In genomic region chr1:177185209-177185608, GRCh38 we compare ENCODE assay signal across 10 cellular contexts. TPM values are rescaled to one million over a fixed set of nuclear protein-coding genes. Genes with fewer than 3 reads are reported as not detected.
DNase-seq lines count a peak whose midpoint lies in the region; ATAC-seq, FAIRE-seq and TF ChIP-seq lines count a peak whose summit lies in the region.
"Had no signal": no experiment of that assay in that cellular context is flagged by ENCODE, and none has a peak within 500 bp of the region (broad histone marks: within the 10 kb centered on the region; RNA-seq: fewer than 3 reads in every experiment).

No MANE protein-coding gene starts in this region.

- no peak overlapping the region for H4K5ac ChIP-seq in H1 (ENCODE audit: insufficient read length, low read depth, low read length)

- H4K20me1 ChIP-seq in MM.1S (ENCODE audit: insufficient read depth, low read length) (no peaks in the 10 kb centered on the region), H1 (replicated peaks in 1 of 2; ENCODE audit: control insufficient read depth in 1 of 2, insufficient read depth in 2 of 2, low read length in 2 of 2) (no peaks in the 10 kb centered on the region)

- H3K36me3 ChIP-seq in MM.1S (replicated peaks; ENCODE audit: insufficient read depth, low read length) = no peaks in the 10 kb centered on the region
- H3K36me3 ChIP-seq in H1 (ENCODE audit: control insufficient read depth in 2 of 4, insufficient read depth in 4 of 4, low read length in 3 of 4) = no peaks in the 10 kb centered on the region

- H3K4ac ChIP-seq in H1 (replicated peaks; ENCODE audit: insufficient read length, low read depth, low read length) = no peak overlapping the region

- no peak overlapping the region for H3K27ac Mint-ChIP-seq in osteocyte (ENCODE audit: unreplicated experiment)

- no peak overlapping the region for H3K56ac ChIP-seq in H1 (replicated peaks; ENCODE audit: insufficient read length, low read depth, low read length)

- no peak overlapping the region for H3K4me3 Mint-ChIP-seq in osteocyte (ENCODE audit: unreplicated experiment)

- H2BK120ac ChIP-seq in H1 (replicated peaks; ENCODE audit: low read depth, low read length) = no peak overlapping the region

- peaks cover 8% of the 10 kb centered on the region for H3K4me1 Mint-ChIP-seq in osteocyte (ENCODE audit: unreplicated experiment)

- POLR2A ChIA-PET in H1 (lab: Charles Lee; ENCODE audit: partially characterized antibody) = no interaction called here

- no peak overlapping the region for H4K8ac ChIP-seq in H1 (ENCODE audit: extremely low read depth, insufficient read depth, low read length)

- no peaks in the 10 kb centered on the region for H3K9me2 ChIP-seq in MM.1S (replicated peaks; ENCODE audit: insufficient read depth, low read length)

- ATAC-seq in HG02642 (IDR thresholded peaks at IDR 0.05; ENCODE audit: poor library complexity, unreplicated experiment) (no peak), GM19467 (IDR thresholded peaks at IDR 0.05; ENCODE audit: unreplicated experiment) (no peak)

- H3K4me1 ChIP-seq in MM.1S (ENCODE audit: low read length) (peaks cover 10% of the 10 kb centered on the region; the same call in 1 of the 2 replicates), H1 (replicated peaks in 1 of 4; ENCODE audit: control insufficient read depth in 3 of 4, insufficient read depth in 4 of 4, low read length in 3 of 4) (peaks cover 0 to 6% (median 2%) of the 10 kb centered on the region in 4 experiments; a peak in 4 of 7 replicates)

- FAIRE-seq in G401.6 (lab: Jason Lieb, UNC) (peak; percentile 31), H1 (lab: Jason Lieb, UNC) (no peak)

- WGBS in H1 (ENCODE audit: extremely low coverage in 1 of 2, insufficient coverage in 1 of 2, insufficient read length in 1 of 2, insufficient replicate concordance in 2 of 2, low coverage in 1 of 2, low lambda C conversion rate in 2 of 2, missing lambda C conversion rate in 1 of 2), 2 experiments = 77% methylated on average over 5 of the region's 5 CpGs; no CpG with 5 or more reads in 1 of the 2 experiments

- CTCF ChIA-PET in H1 (lab: Charles Lee; ENCODE audit: partially characterized antibody) = interaction anchor here (0.7 to 5.3 kb wide), 12 partner anchors 22 to 288 kb away, joined by 3 to 70 read pairs (median 3); no protein-coding TSS in a partner anchor

- H3K27me3 ChIP-seq in MM.1S (replicated peaks; ENCODE audit: insufficient read depth, low read length) (no peaks in the 10 kb centered on the region), H1 (replicated peaks in 1 of 4; ENCODE audit: control insufficient read depth in 3 of 4, extremely low read depth in 1 of 4, insufficient read depth in 3 of 4, low read length in 3 of 4) (peaks cover 2 to 13% (median 9%) of the 10 kb centered on the region in 4 experiments; a peak in 5 of 7 replicates)

- no peak for TF ChIP-seq POLR2A in H1 (IDR thresholded peaks at IDR 0.05; ENCODE audit: control extremely low read depth in 1 of 2, low read depth in 2 of 2, low read length in 2 of 2)

- no peak overlapping the region for H4K91ac ChIP-seq in H1 (replicated peaks; ENCODE audit: insufficient read length, low read length)

- H3K14ac ChIP-seq in H1 (ENCODE audit: insufficient read length) = no peak overlapping the region

- peaks cover 5% of the 10 kb centered on the region for H3K9me3 Mint-ChIP-seq in osteocyte (ENCODE audit: unreplicated experiment)

- H3K9ac ChIP-seq in MM.1S (ENCODE audit: low read length) = no peak overlapping the region
- H3K9ac ChIP-seq in H1 (replicated peaks in 1 of 4; ENCODE audit: extremely low read depth in 1 of 4, low read depth in 3 of 4, low read length in 3 of 4) = no peak overlapping the region

- peaks cover 8% of the 10 kb centered on the region; the same call in 1 of the 2 replicates for H3K23me2 ChIP-seq in H1 (ENCODE audit: low read depth, low read length)

- no peak overlapping the region for H3K23ac ChIP-seq in H1 (ENCODE audit: insufficient read length)

- no peak overlapping the region for H2BK20ac ChIP-seq in H1 (ENCODE audit: low read length)

- H2BK12ac ChIP-seq in H1 (ENCODE audit: low read depth, low read length) = no peak overlapping the region

- no peak overlapping the region for H2BK5ac ChIP-seq in H1 (ENCODE audit: low read depth, low read length)

- H3K27ac ChIP-seq in MM.1S (ENCODE audit: low read length) (no peak overlapping the region), H1 (ENCODE audit: low read depth, low read length) (no peak overlapping the region)
- H3K27ac ChIP-seq: skin epidermis had no signal

- DNase-seq in MM.1S = no peak
- peak in 1 of 2 experiments; percentile 58 for DNase-seq in H1 (ENCODE audit: low read depth in 1 of 2, low spot score in 2 of 2)
- no peak for DNase-seq in osteocyte (ENCODE audit: extremely low spot score, unreplicated experiment)
- DNase-seq in GM19240 (ENCODE audit: insufficient read length, low spot score) = no peak

- H2AK5ac ChIP-seq in H1 (ENCODE audit: low read depth, low read length) = no peak overlapping the region

- H3K9me3 ChIP-seq in MM.1S (replicated peaks; ENCODE audit: insufficient read depth, low read length) (no peaks in the 10 kb centered on the region), H1 (ENCODE audit: insufficient read depth in 2 of 2, low read depth in 1 of 2, low read length in 1 of 2) (no peaks in the 10 kb centered on the region)

- TF ChIP-seq CTCF in MM.1S (IDR thresholded peaks at IDR 0.05; ENCODE audit: low read length) (peak; percentile 55), H1 (IDR thresholded peaks at IDR 0.05; ENCODE audit: control extremely low read depth in 1 of 3, insufficient read depth in 1 of 3, low read depth in 1 of 3, low read length in 3 of 3) (peak in 1 of 3 experiments; percentile 53; a peak in 2 of 4 replicates), osteocyte (IDR thresholded peaks at IDR 0.05) (peak; percentile 27)

- H3K79me2 ChIP-seq in MM.1S (ENCODE audit: low read length) = no peaks in the 10 kb centered on the region
- H3K79me2 ChIP-seq in H1 (ENCODE audit: control insufficient read depth in 1 of 2, insufficient read depth in 2 of 2, low read length in 2 of 2) = no peaks in the 10 kb centered on the region

- H3K79me1 ChIP-seq in H1 (ENCODE audit: low read depth, low read length) = no peaks in the 10 kb centered on the region

- H3K36me3 Mint-ChIP-seq in osteocyte (ENCODE audit: unreplicated experiment) = no peaks in the 10 kb centered on the region

- no peaks in the 10 kb centered on the region for H3F3A ChIP-seq in MM.1S (ENCODE audit: insufficient read depth, low read length)

- H2BK15ac ChIP-seq in H1 (ENCODE audit: low read length) = no peak overlapping the region

- TF ChIP-seq EP300 in H1 (IDR thresholded peaks at IDR 0.05; ENCODE audit: borderline replicate concordance in 1 of 2, low read depth in 2 of 2, low read length in 2 of 2) = no peak

- H2AFZ ChIP-seq in MM.1S (ENCODE audit: low read length) (no peak overlapping the region), H1 (ENCODE audit: low read length) (no peak overlapping the region)

- no peak overlapping the region for H3K18ac ChIP-seq in H1 (ENCODE audit: extremely low read depth, low read length)

- H3K27me3 Mint-ChIP-seq in osteocyte (ENCODE audit: unreplicated experiment) = peaks cover 18% of the 10 kb centered on the region

- peak; percentile 27 to 38 for TF ChIP-seq RAD21 in H1 (IDR thresholded peaks at IDR 0.05 in 1 of 2, conservative IDR thresholded peaks at IDR 0.05 in 1 of 2; ENCODE audit: low read depth in 2 of 2, low read length in 2 of 2)

- H3K4me3 ChIP-seq in MM.1S (ENCODE audit: low read length) = no peak overlapping the region
- no peak overlapping the region for H3K4me3 ChIP-seq in H1 (ENCODE audit: extremely low read depth in 1 of 4, insufficient read depth in 2 of 4, low read depth in 3 of 4, low read length in 4 of 4)
- H3K4me3 ChIP-seq: lung, skin epidermis had no signal

- H3K4me2 ChIP-seq in MM.1S (ENCODE audit: low read depth, low read length) (no peak overlapping the region), H1 (ENCODE audit: insufficient read depth in 1 of 2, low read depth in 2 of 2, low read length in 2 of 2) (no peak overlapping the region)

TF ChIP-seq in H1, 55 proteins besides CTCF, POLR2A, EP300 and RAD21 (continues in another document):
- TF ChIP-seq KDM1A (IDR thresholded peaks at IDR 0.05; ENCODE audit: borderline replicate concordance, low read length) = no peak

RNA-seq across cellular contexts. Expression of gene BRINP2, which starts 14.5 kb away (rescaled TPM):
- total RNA-seq in H1 (2021; fragmentation: NEBNext Ultra II Directional; extraction: Animal tissue kit (Norgen Biotek cat#: 25700)) = 0.39 and 0.42 TPM in 2 replicates
- 0.22 and 0.42 TPM in 2 replicates for polyA plus RNA-seq in H1 (2011; rRNA removed)
- 0.32 TPM for polyA plus RNA-seq in H1 (2011; cell fraction: cytosol; rRNA removed)
- polyA plus RNA-seq in H1 (2011; cell fraction: nucleus; rRNA removed) = 0.68 TPM
- 0.30 to 0.42 TPM (median 0.34 TPM) in 4 replicates for polyA plus RNA-seq in H1 (2012, experiment 1 of 2)
- polyA plus RNA-seq in H1 (2012, experiment 2 of 2) = 0.08 TPM
- polyA plus RNA-seq in H1 (2013, experiment 1 of 2) = 0.41 TPM
- polyA plus RNA-seq in H1 (2013, experiment 2 of 2) = 0.40 TPM
- polyA minus RNA-seq in H1 (2011; rRNA and poly(A)+ RNA removed) = 0.76 and 1.1 TPM in 2 replicates
- not detected for polyA minus RNA-seq in H1 (2011; cell fraction: cytosol; rRNA and poly(A)+ RNA removed)
- 0.20 TPM for polyA minus RNA-seq in H1 (2011; cell fraction: nucleus; rRNA and poly(A)+ RNA removed)
- total RNA-seq in osteocyte = not detected in 2 replicates

RNA-seq across cellular contexts. Expression of gene ASTN1, which starts 20.7 kb away (rescaled TPM):
- total RNA-seq in H1 (2021; fragmentation: NEBNext Ultra II Directional; extraction: Animal tissue kit (Norgen Biotek cat#: 25700)) = 4.1 and 4.3 TPM in 2 replicates
- polyA plus RNA-seq in H1 (2011; rRNA removed) = 2.9 and 3.6 TPM in 2 replicates
- polyA plus RNA-seq in H1 (2011; cell fraction: cytosol; rRNA removed) = 2.6 TPM
- polyA plus RNA-seq in H1 (2011; cell fraction: nucleus; rRNA removed) = 7.2 TPM
- polyA plus RNA-seq in H1 (2012, experiment 1 of 2) = 2.3 to 3.5 TPM (median 2.9 TPM) in 4 replicates
- 1.3 TPM for polyA plus RNA-seq in H1 (2012, experiment 2 of 2)
- 3.6 TPM for polyA plus RNA-seq in H1 (2013, experiment 1 of 2)
- polyA plus RNA-seq in H1 (2013, experiment 2 of 2) = 2.8 TPM
- 8.7 and 10.2 TPM in 2 replicates for polyA minus RNA-seq in H1 (2011; rRNA and poly(A)+ RNA removed)
- polyA minus RNA-seq in H1 (2011; cell fraction: cytosol; rRNA and poly(A)+ RNA removed) = 3.3 TPM
- polyA minus RNA-seq in H1 (2011; cell fraction: nucleus; rRNA and poly(A)+ RNA removed) = 12.3 TPM
- total RNA-seq in osteocyte = not detected in 2 replicates
- total RNA-seq: T-helper 1 cell treated with Interleukin-12 subunit alpha and Interleukin-12 subunit beta and Interleukin-4 antibody, amounts not matched to agents 30 ng/mL and 1 ng/mL, for 36 hours had no signal
